ENCODE assay signal across 17 cellular contexts in genomic region chr18:3903341-3903740, GRCh38.
A peak's percentile ranks its signal among the peaks of the same experiment; 100 is the strongest.
DNase-seq lines count a peak whose midpoint lies in the region; ATAC-seq, FAIRE-seq and TF ChIP-seq lines count a peak whose summit lies in the region.
"Had no signal": no experiment of that assay in that cellular context is flagged by ENCODE, and none has a peak within 500 bp of the region (broad histone marks: within the 10 kb centered on the region; RNA-seq: fewer than 3 reads in every experiment).

No MANE protein-coding gene starts in this region.

- 19% methylated on average over 2 of the region's 2 CpGs for WGBS in A549 (ENCODE audit: missing lambda C conversion rate)
- WGBS in esophagus squamous epithelium, 2 donors = 56 to 57% methylated on average over 2 of the region's 2 CpGs

- no peak for FAIRE-seq in A549 (lab: Jason Lieb, UNC)

- no peak for TF ChIP-seq EP300 in A549 (IDR thresholded peaks at IDR 0.05)

- H3K27ac ChIP-seq in A549 (peak overlapping the region; percentile 37 to 71; a peak in 3 of 6 replicates), esophagus squamous epithelium (no peak overlapping the region), OCI-LY7 (ENCODE audit: low read depth, low read length, poor library complexity, severe bottlenecking) (no peak overlapping the region)
- H3K27ac ChIP-seq: cardiac muscle cell, lower lobe of right lung, spleen, suprapubic skin had no signal

- peaks cover 36% of the 10 kb centered on the region for H3K4me1 Mint-ChIP-seq in HFFc6 (ENCODE audit: low read depth)
- H3K4me1 Mint-ChIP-seq: activated CD4-positive, alpha-beta memory T cell treated with anti-CD3 and anti-CD28 coated beads, Interleukin-2, amount 10 ng/mL, durations not matched to agents 7 days and 5 days; B cell had no signal

- H3K79me2 ChIP-seq in OCI-LY7 (ENCODE audit: insufficient read depth, low read depth, low read length) = no peaks in the 10 kb centered on the region

- intact Hi-C loops in esophagus squamous epithelium (cut with DNase I) (no loop called here), OCI-LY7 (cut with micrococcal nuclease; ENCODE audit: unreplicated experiment) (no loop called here)

- peak overlapping the region; percentile 92 for H3K27ac Mint-ChIP-seq in HFFc6
- H3K27ac Mint-ChIP-seq: activated CD4-positive, alpha-beta memory T cell treated with anti-CD3 and anti-CD28 coated beads, Interleukin-2, amount 10 ng/mL, durations not matched to agents 7 days and 5 days; B cell had no signal

- peaks cover 3% of the 10 kb centered on the region; the same call in 1 of the 2 replicates for H3K36me3 Mint-ChIP-seq in HFFc6 (ENCODE audit: low read depth)

- 0 out of 3 replicates have a peak overlapping the region, but pooled peaks have one; percentile 2 for H3K4me2 ChIP-seq in A549
- H3K4me2 ChIP-seq in OCI-LY7 (ENCODE audit: low read length) = no peak overlapping the region

- CTCF ChIA-PET in A549 (lab: Yijun Ruan, JAX) = no interaction called here
- CTCF ChIA-PET in OCI-LY7 (lab: Charles Lee; ENCODE audit: unreplicated experiment) = no interaction called here

- H3K4me3 Mint-ChIP-seq in HFFc6 = peak overlapping the region; percentile 57
- H3K4me3 Mint-ChIP-seq: activated CD4-positive, alpha-beta memory T cell treated with anti-CD3 and anti-CD28 coated beads, Interleukin-2, amount 10 ng/mL, durations not matched to agents 7 days and 5 days; B cell had no signal

- no peaks in the 10 kb centered on the region for H4K20me1 ChIP-seq in OCI-LY7 (ENCODE audit: insufficient read depth, low read length)

- no peaks in the 10 kb centered on the region for H3K36me3 ChIP-seq in esophagus squamous epithelium
- H3K36me3 ChIP-seq in OCI-LY7 (ENCODE audit: insufficient read depth, low read length) = no peaks in the 10 kb centered on the region
- H3K36me3 ChIP-seq: cardiac muscle cell, lower lobe of right lung, spleen, suprapubic skin had no signal

- DNase-seq in A549 (ENCODE audit: low read depth in 1 of 2, low spot score in 1 of 2) = peak in 1 of 2 experiments; percentile 23
- peak; percentile 90 for DNase-seq in HFFc6
- DNase-seq in astrocyte of the hippocampus (ENCODE audit: low read depth, low spot score) = peak; percentile 80
- DNase-seq in iris pigment epithelial cell (ENCODE audit: low read depth) = peak; percentile 58
- no peak for DNase-seq in esophagus squamous epithelium (lab: John Stamatoyannopoulos, UW)
- DNase-seq in SIG-M5 treated with dmso at 0.1 percent for 504 hours (lab: John Stamatoyannopoulos, UW; ENCODE audit: unreplicated experiment) = no peak
- no peak for DNase-seq in OCI-LY7 (ENCODE audit: low spot score)
- DNase-seq: activated CD4-positive, alpha-beta memory T cell treated with anti-CD3 and anti-CD28 coated beads, Interleukin-2, amount 10 ng/mL, durations not matched to agents 7 days and 5 days; hypothalamus; lower lobe of right lung; NCI-H1436 treated with DMSO at 0.1 percent for 48 hours; spleen; T1000 had no signal

- TF ChIP-seq POLR2A in A549 (IDR thresholded peaks at IDR 0.05; ENCODE audit: low read length) = no peak
- no peak for TF ChIP-seq POLR2A in esophagus squamous epithelium (IDR thresholded peaks at IDR 0.05)

- no peaks in the 10 kb centered on the region for H3K27me3 ChIP-seq in esophagus squamous epithelium
- H3K27me3 ChIP-seq: cardiac muscle cell, spleen, suprapubic skin had no signal

- H3K4me3 ChIP-seq in A549 = no peak overlapping the region
- no peak overlapping the region for H3K4me3 ChIP-seq in esophagus squamous epithelium
- no peak overlapping the region for H3K4me3 ChIP-seq in OCI-LY7 (ENCODE audit: low read depth, low read length, poor library complexity, severe bottlenecking)
- H3K4me3 ChIP-seq: cardiac muscle cell, lower lobe of right lung, spleen, suprapubic skin had no signal

- no peaks in the 10 kb centered on the region; the same call in 1 of the 2 replicates for H3K27me3 Mint-ChIP-seq in HFFc6 (ENCODE audit: insufficient read depth)
- H3K27me3 Mint-ChIP-seq: B cell had no signal

- POLR2A ChIA-PET in A549 (lab: Yijun Ruan, JAX) = no interaction called here
- POLR2A ChIA-PET in OCI-LY7 (lab: Charles Lee) = interaction anchor here (1.0 to 1.6 kb wide), 3 partner anchors 13 to 241 kb away, joined by 3 to 4 read pairs (median 4); no protein-coding TSS in a partner anchor

- H3K4me1 ChIP-seq in A549 (peaks cover 36% of the 10 kb centered on the region), esophagus squamous epithelium (no peaks in the 10 kb centered on the region), OCI-LY7 (ENCODE audit: insufficient read depth, low read length, poor library complexity, severe bottlenecking) (peaks cover 12% of the 10 kb centered on the region)
- H3K4me1 ChIP-seq: lower lobe of right lung, spleen, suprapubic skin had no signal

- TF ChIP-seq RAD21 in A549 (conservative IDR thresholded peaks at IDR 0.05 in 1 of 2, IDR thresholded peaks at IDR 0.05 in 1 of 2) = no peak

- no peak overlapping the region; the same call in 1 of the 2 replicates for H2AFZ ChIP-seq in OCI-LY7 (ENCODE audit: low read length)

- ATAC-seq in A549 (peak in 1 of 2 experiments; percentile 63; a peak in 2 of 6 replicates), GM19397 (IDR thresholded peaks at IDR 0.05; ENCODE audit: unreplicated experiment) (no peak)
- ATAC-seq: lower lobe of right lung had no signal

- TF ChIP-seq CTCF in A549 (IDR thresholded peaks at IDR 0.05) (no peak), HFFc6 (IDR thresholded peaks at IDR 0.05) (no peak), esophagus squamous epithelium (IDR thresholded peaks at IDR 0.05) (no peak), OCI-LY7 (conservative IDR thresholded peaks at IDR 0.05; ENCODE audit: low read length) (no peak)

- no peaks in the 10 kb centered on the region for H3K9me3 Mint-ChIP-seq in HFFc6
- H3K9me3 Mint-ChIP-seq: activated CD4-positive, alpha-beta memory T cell treated with anti-CD3 and anti-CD28 coated beads, Interleukin-2, amount 10 ng/mL, durations not matched to agents 7 days and 5 days had no signal

- H3K9me2 ChIP-seq in OCI-LY7 (ENCODE audit: insufficient read depth, low read length) = no peaks in the 10 kb centered on the region

- BruUV-seq in OCI-LY7 (replicated peaks; lab: Mats Ljungman, UMichigan) = no TSS peak

- no peaks in the 10 kb centered on the region for H3K9me3 ChIP-seq in A549
- H3K9me3 ChIP-seq in esophagus squamous epithelium = no peaks in the 10 kb centered on the region
- H3K9me3 ChIP-seq in OCI-LY7 (ENCODE audit: low read length) = peaks cover 5% of the 10 kb centered on the region; the same call in 1 of the 2 replicates
- H3K9me3 ChIP-seq: lower lobe of right lung, spleen, suprapubic skin had no signal

TF ChIP-seq in A549, 52 proteins besides CTCF, POLR2A, EP300 and RAD21:
- no peak for TF ChIP-seq CHD4 (IDR thresholded peaks at IDR 0.05; ENCODE audit: borderline replicate concordance)
- TF ChIP-seq NPAS2 (CRISPR knock-in tag; IDR thresholded peaks at IDR 0.05; ENCODE audit: borderline replicate concordance) = no peak
- TF ChIP-seq MAFK (IDR thresholded peaks at IDR 0.05; ENCODE audit: partially characterized antibody) = no peak
- 0 out of 2 replicates have a peak, but pooled peaks have one; percentile 21 for TF ChIP-seq JUNB (IDR thresholded peaks at IDR 0.05)

Comparison
In these comparisons a context has a peak if more than half of its experiments do, and no peak if none do; other contexts are left out.
1. DNase-seq: peak in HFFc6 (single experiment), astrocyte of the hippocampus (single experiment) and iris pigment epithelial cell (single experiment); none in esophagus squamous epithelium (single experiment), SIG-M5 treated with dmso at 0.1 percent for 504 hours (single experiment) and OCI-LY7 (single experiment).
2. H3K27ac ChIP-seq: peak in A549 (2 of 2); none in esophagus squamous epithelium (0 of 4) and OCI-LY7 (single experiment).